ENCODE assay signal across 8 cellular contexts in the genomic region with DNA sequence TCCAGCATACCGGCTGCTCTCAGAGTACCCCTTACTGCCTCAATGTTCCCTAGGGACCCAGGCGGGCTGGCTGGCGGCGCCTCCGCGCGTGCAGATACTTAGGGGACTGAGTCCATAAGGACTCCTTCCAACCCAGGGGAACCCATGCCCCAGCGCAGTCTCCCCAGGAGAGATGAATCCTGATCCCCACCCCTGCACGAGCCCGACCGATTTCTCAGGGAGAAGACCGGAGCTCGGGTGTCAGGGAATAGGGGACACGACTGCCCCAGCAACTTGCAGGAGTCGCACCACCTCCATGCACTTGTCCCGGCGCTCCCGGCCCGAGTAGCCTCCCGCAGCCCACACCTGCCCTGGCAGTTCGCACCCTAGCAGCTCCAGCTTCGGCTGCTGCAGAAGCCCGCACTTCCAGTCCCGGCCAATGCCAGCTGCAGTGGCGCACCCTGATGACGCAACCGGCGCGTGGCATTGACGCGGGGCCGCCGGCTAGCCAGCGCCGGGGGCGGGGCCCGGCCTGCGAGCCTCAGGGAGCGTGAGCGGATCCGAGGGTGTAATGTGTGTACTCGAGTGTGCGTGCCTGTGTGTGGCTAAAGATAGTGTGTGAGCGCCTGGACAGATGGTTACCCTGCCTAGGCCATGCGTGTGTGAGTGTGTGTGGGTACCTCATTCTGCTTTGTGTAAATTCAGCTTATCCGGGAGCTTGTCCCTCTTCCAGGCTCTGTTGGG. TPM values are rescaled to one million over a fixed set of nuclear protein-coding genes. Genes with fewer than 3 reads are reported as not detected.
DNase-seq lines count a peak whose midpoint lies in the region; ATAC-seq and TF ChIP-seq lines count a peak whose summit lies in the region.

A gene with protein sequence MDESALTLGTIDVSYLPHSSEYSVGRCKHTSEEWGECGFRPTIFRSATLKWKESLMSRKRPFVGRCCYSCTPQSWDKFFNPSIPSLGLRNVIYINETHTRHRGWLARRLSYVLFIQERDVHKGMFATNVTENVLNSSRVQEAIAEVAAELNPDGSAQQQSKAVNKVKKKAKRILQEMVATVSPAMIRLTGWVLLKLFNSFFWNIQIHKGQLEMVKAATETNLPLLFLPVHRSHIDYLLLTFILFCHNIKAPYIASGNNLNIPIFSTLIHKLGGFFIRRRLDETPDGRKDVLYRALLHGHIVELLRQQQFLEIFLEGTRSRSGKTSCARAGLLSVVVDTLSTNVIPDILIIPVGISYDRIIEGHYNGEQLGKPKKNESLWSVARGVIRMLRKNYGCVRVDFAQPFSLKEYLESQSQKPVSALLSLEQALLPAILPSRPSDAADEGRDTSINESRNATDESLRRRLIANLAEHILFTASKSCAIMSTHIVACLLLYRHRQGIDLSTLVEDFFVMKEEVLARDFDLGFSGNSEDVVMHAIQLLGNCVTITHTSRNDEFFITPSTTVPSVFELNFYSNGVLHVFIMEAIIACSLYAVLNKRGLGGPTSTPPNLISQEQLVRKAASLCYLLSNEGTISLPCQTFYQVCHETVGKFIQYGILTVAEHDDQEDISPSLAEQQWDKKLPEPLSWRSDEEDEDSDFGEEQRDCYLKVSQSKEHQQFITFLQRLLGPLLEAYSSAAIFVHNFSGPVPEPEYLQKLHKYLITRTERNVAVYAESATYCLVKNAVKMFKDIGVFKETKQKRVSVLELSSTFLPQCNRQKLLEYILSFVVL (minus strand): TSS at position 437 of the 723 bp plus-strand sequence. CDS start 1,981 bp downstream, outside the sequence.

- CTCF ChIA-PET in BJ (lab: Yijun Ruan, JAX) = interaction anchor here (1.0 to 4.9 kb wide), 11 partner anchors 12 to 132 kb away, joined by 3 to 26 read pairs (median 4); no protein-coding TSS in a partner anchor

- intact Hi-C loops in lower leg skin (cut with DNase I; ENCODE audit: low total_unique reads) = no loop called here

- 0% methylated on average over 32 to 35 of the region's 46 CpGs for WGBS in lower leg skin, 2 donors

- TF ChIP-seq CTCF in BJ (IDR thresholded peaks at IDR 0.05; ENCODE audit: insufficient read depth, low read depth, low read length) = no peak
- no peak for TF ChIP-seq CTCF in lower leg skin (IDR thresholded peaks at IDR 0.05)

- H3K27me3 ChIP-seq in BJ (ENCODE audit: control insufficient read depth, insufficient read depth, low read length) = no peaks in the 10 kb centered on the region

- H3K4me3 ChIP-seq in BJ (ENCODE audit: low read depth, low read length) (peak within 1 kb of the TSS; percentile 96), lower leg skin (ENCODE audit: low read depth, poor library complexity, severe bottlenecking) (peak within 1 kb of the TSS; percentile 71)

- no peak for TF ChIP-seq POLR2A in lower leg skin (IDR thresholded peaks at IDR 0.05)

- POLR2A ChIA-PET in BJ (lab: Charles Lee) = no interaction called here

- ATAC-seq in HG03439 (IDR thresholded peaks at IDR 0.05; ENCODE audit: unreplicated experiment) = peak; percentile 95

- DNase-seq in BJ (ENCODE audit: low read depth) (peak; percentile 50), GM19238 (ENCODE audit: insufficient read length, low spot score) (peak; percentile 82), NCI-H69 (lab: John Stamatoyannopoulos, UW) (peak; percentile 88), dermis microvascular lymphatic vessel endothelial cell (ENCODE audit: low read depth in 2 of 2) (peak; percentile 76 to 92), lower leg skin (ENCODE audit: low spot score in 2 of 2) (peak; percentile 91 to 99)
- peak; percentile 99 for DNase-seq in activated CD4-positive, alpha-beta T cell treated with anti-CD3 and anti-CD28 coated beads, Interleukin-2, amount 50 U/mL, for 48 hours
- peak; percentile 95 to 100 for DNase-seq in stimulated activated CD4-positive, alpha-beta T cell treated with anti-CD3 and anti-CD28 coated beads, Interleukin-4, amount 100 ng/mL, for 4 hours

- no peaks in the 10 kb centered on the region for H3K36me3 ChIP-seq in BJ (ENCODE audit: control insufficient read depth, insufficient read depth, low read length)

RNA-seq across cellular contexts. Expression of the gene that starts here (rescaled TPM):
- 4.5 and 7.9 TPM in 2 replicates for polyA plus RNA-seq in BJ (2011; rRNA removed)
- polyA minus RNA-seq in BJ (2011; rRNA and poly(A)+ RNA removed) = 5.2 and 6.9 TPM in 2 replicates
- total RNA-seq in dermis microvascular lymphatic vessel endothelial cell (6.5 and 6.6 TPM in 2 replicates), lower leg skin (1 to 10 TPM; 3.1 to 7.0 (median 4.7) TPM)

Comparison
In these comparisons a context has a peak if more than half of its experiments do, and no peak if none do; other contexts are left out.
1. Peak in every context shown above with its lines: DNase-seq, ATAC-seq and H3K4me3 ChIP-seq.